In genomic region chr15:56929933-56930332, GRCh38 we compare ENCODE assay signal across 1 cellular context.
TF ChIP-seq lines count a peak whose summit lies in the region.

No MANE protein-coding gene starts in this region.

TF ChIP-seq in WTC11, 78 proteins besides CTCF, POLR2A, EP300 and RAD21 (continued from another document):
- TF ChIP-seq E2F4 (CRISPR knock-in tag; IDR thresholded peaks at IDR 0.05; ENCODE audit: borderline replicate concordance, low read depth) (no peak), FOXP1 (CRISPR knock-in tag; IDR thresholded peaks at IDR 0.05; ENCODE audit: borderline replicate concordance) (no peak), ZNF121 (CRISPR knock-in tag; IDR thresholded peaks at IDR 0.05) (no peak), ESRRA (CRISPR knock-in tag; IDR thresholded peaks at IDR 0.05; ENCODE audit: borderline replicate concordance) (no peak), E2F1 (CRISPR knock-in tag; IDR thresholded peaks at IDR 0.05) (no peak)
